In the genomic region with DNA sequence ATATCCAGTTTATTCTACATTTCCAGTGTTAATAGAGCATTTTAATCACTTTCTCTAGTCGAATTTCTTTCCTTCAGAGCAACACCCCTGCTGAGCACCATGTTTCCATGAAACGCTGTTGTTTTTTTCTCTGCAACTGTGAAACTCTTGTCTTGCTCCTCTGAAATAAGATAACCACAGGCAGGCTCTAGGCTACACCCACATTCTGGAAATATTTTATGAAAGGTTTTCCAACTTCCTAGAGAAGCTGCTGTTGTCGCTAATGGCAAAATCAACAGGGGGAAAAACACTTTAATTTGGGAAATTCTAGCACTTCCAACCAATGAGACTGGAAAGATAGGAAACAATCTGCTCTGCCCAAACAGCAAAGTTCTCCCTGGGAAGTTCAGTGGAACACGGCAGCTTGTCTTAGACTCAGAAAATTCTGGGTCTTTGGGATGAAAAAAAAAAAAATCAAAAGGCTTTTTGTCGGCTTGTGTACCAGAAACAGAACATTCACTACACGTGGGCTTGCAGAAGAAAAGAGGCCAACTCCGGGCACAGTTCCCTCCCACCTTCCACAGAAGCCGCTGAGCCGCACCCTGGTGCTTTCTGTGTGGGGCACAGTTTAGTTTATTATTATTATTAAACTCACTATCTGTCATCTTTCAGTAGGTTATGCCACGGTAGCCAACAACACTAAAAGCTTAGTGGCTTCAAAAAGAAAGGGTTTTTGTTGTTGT, we compare ENCODE assay signal across 10 cellular contexts.
"Had no signal": no experiment of that assay in that cellular context is flagged by ENCODE, and none has a peak within 500 bp of the region (broad histone marks: within the 10 kb centered on the region; RNA-seq: fewer than 3 reads in every experiment).

No MANE protein-coding gene starts in this region.

- H2AFZ ChIP-seq: parathyroid adenoma had no signal

- ATAC-seq: activated naive CD8-positive, alpha-beta T cell treated with anti-CD3 and anti-CD28 coated beads, Interleukin-2, amount 50 U/mL, for 24 hours; lower lobe of right lung had no signal

- H3K79me2 ChIP-seq: parathyroid adenoma had no signal

- H3K36me3 Mint-ChIP-seq: WTC11 had no signal

- H3K4me1 ChIP-seq: lower lobe of right lung, tibial artery had no signal

- DNase-seq: activated CD4-positive, alpha-beta T cell treated with anti-CD3 and anti-CD28 coated beads, Interleukin-2, amount 10 ng/mL, durations not matched to agents 24 days and 14 days; activated naive CD4-positive, alpha-beta T cell treated with Interleukin-2 at 50 U/mL for 16 hours; activated naive CD8-positive, alpha-beta T cell treated with anti-CD3 and anti-CD28 coated beads, Interleukin-2, amount 50 U/mL, for 24 hours; lower lobe of right lung; retina; stimulated activated CD4-positive, alpha-beta T cell treated with anti-CD3 and anti-CD28 coated beads, Interleukin-4, amount 100 ng/mL, for 4 hours; tibial artery had no signal

- H3K9me3 Mint-ChIP-seq: activated CD4-positive, alpha-beta T cell treated with anti-CD3 and anti-CD28 coated beads, Interleukin-2, amount 10 ng/mL, durations not matched to agents 24 days and 14 days; WTC11 had no signal

- H3K9ac ChIP-seq: parathyroid adenoma had no signal

- H3K27me3 ChIP-seq: tibial artery had no signal

- H3K9me3 ChIP-seq: lower lobe of right lung, tibial artery had no signal

- H3K27ac ChIP-seq: lower lobe of right lung, parathyroid adenoma, skin epidermis, tibial artery had no signal

- H3K4me3 ChIP-seq: lower lobe of right lung, skin epidermis, tibial artery had no signal

- H3K4me1 Mint-ChIP-seq: activated CD4-positive, alpha-beta T cell treated with anti-CD3 and anti-CD28 coated beads, Interleukin-2, amount 10 ng/mL, durations not matched to agents 24 days and 14 days; activated naive CD8-positive, alpha-beta T cell treated with anti-CD3 and anti-CD28 coated beads, Interleukin-2, amount 50 U/mL, for 24 hours had no signal

- H3K4me3 Mint-ChIP-seq: activated CD4-positive, alpha-beta T cell treated with anti-CD3 and anti-CD28 coated beads, Interleukin-2, amount 10 ng/mL, durations not matched to agents 24 days and 14 days; activated naive CD8-positive, alpha-beta T cell treated with anti-CD3 and anti-CD28 coated beads, Interleukin-2, amount 50 U/mL, for 24 hours; WTC11 had no signal

- H3K27ac Mint-ChIP-seq: activated CD4-positive, alpha-beta T cell treated with anti-CD3 and anti-CD28 coated beads, Interleukin-2, amount 10 ng/mL, durations not matched to agents 24 days and 14 days; activated naive CD8-positive, alpha-beta T cell treated with anti-CD3 and anti-CD28 coated beads, Interleukin-2, amount 50 U/mL, for 24 hours; WTC11 had no signal

- H3K36me3 ChIP-seq: lower lobe of right lung, tibial artery had no signal
